3 cellular contexts compared by ENCODE assay signal in genomic region chr7:38060637-38061036, GRCh38.
TF ChIP-seq lines count a peak whose summit lies in the region.

No MANE protein-coding gene starts in this region.

TF ChIP-seq in HepG2, 621 proteins besides CTCF, POLR2A, EP300 and RAD21:
- TF ChIP-seq MAFF (IDR thresholded peaks at IDR 0.05; ENCODE audit: low read depth, low read length) (peak; percentile 95), ZNF225 (CRISPR knock-in tag; IDR thresholded peaks at IDR 0.05) (no peak), MAFK (conservative IDR thresholded peaks at IDR 0.05 in 1 of 2, IDR thresholded peaks at IDR 0.05 in 1 of 2; ENCODE audit: low read length in 2 of 2) (peak; percentile 95 to 97)
- TF ChIP-seq, protein P1, sequence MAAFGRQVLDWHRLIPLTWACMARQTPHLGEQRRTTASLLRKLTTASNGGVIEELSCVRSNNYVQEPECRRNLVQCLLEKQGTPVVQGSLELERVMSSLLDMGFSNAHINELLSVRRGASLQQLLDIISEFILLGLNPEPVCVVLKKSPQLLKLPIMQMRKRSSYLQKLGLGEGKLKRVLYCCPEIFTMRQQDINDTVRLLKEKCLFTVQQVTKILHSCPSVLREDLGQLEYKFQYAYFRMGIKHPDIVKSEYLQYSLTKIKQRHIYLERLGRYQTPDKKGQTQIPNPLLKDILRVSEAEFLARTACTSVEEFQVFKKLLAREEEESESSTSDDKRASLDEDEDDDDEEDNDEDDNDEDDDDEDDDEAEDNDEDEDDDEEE (CRISPR knock-in tag; IDR thresholded peaks at IDR 0.05) = no peak

TF ChIP-seq in IMR-90, 13 proteins besides CTCF, POLR2A, EP300 and RAD21:
- TF ChIP-seq RFX5 (IDR thresholded peaks at IDR 0.05; ENCODE audit: low read depth, low read length) (no peak), MAFK (IDR thresholded peaks at IDR 0.05; ENCODE audit: low read depth, low read length) (peak; percentile 94), CEBPB (IDR thresholded peaks at IDR 0.05; ENCODE audit: low read depth, low read length) (no peak), FOS (IDR thresholded peaks at IDR 0.05; ENCODE audit: low read depth, low read length) (no peak), RCOR1 (IDR thresholded peaks at IDR 0.05; ENCODE audit: insufficient replicate concordance, low read length) (no peak), SMC3 (IDR thresholded peaks at IDR 0.05; ENCODE audit: low read depth, low read length) (no peak), MAZ (IDR thresholded peaks at IDR 0.05; ENCODE audit: borderline replicate concordance, low read depth, low read length) (no peak)

TF ChIP-seq in H1, 55 proteins besides CTCF, POLR2A, EP300 and RAD21:
- TF ChIP-seq E2F6 (IDR thresholded peaks at IDR 0.05) (no peak), MAX (IDR thresholded peaks at IDR 0.05) (no peak), CBX5 (IDR thresholded peaks at IDR 0.05; ENCODE audit: low read depth, low read length) (no peak), MAFK (IDR thresholded peaks at IDR 0.05; ENCODE audit: low read depth, low read length) (peak; percentile 54; the same call in 1 of the 2 replicates), ZNF274 (IDR thresholded peaks at IDR 0.05; ENCODE audit: borderline replicate concordance, extremely low read depth, low read length) (no peak), KDM5A (IDR thresholded peaks at IDR 0.05; ENCODE audit: low read length) (no peak), BRCA1 (IDR thresholded peaks at IDR 0.05; ENCODE audit: low read depth, low read length) (no peak), HDAC2 (IDR thresholded peaks at IDR 0.05; ENCODE audit: borderline replicate concordance in 1 of 2, low read depth in 2 of 2, low read length in 2 of 2) (no peak), CHD1 (IDR thresholded peaks at IDR 0.05; ENCODE audit: low read depth, low read length) (no peak)
